In genomic region chr20:1434571-1435336, GRCh38 we compare ENCODE assay signal across 9 cellular contexts. TPM values are rescaled to one million over a fixed set of nuclear protein-coding genes. Genes with fewer than 3 reads are reported as not detected.
DNase-seq lines count a peak whose midpoint lies in the region; ATAC-seq and TF ChIP-seq lines count a peak whose summit lies in the region.
"Had no signal": no experiment of that assay in that cellular context is flagged by ENCODE, and none has a peak within 500 bp of the region (broad histone marks: within the 10 kb centered on the region; RNA-seq: fewer than 3 reads in every experiment).

No MANE protein-coding gene starts in this region.

- H3K27ac Mint-ChIP-seq in natural killer cell treated with Interleukin-12 subunit alpha and Interleukin-12 subunit beta and Interleukin-15 and Interleukin-18, amount 100 ng/mL, for 72 hours: peak overlapping the region; percentile 39 to 57

- H3K4me1 Mint-ChIP-seq in natural killer cell treated with Interleukin-12 subunit alpha and Interleukin-12 subunit beta and Interleukin-15 and Interleukin-18, amount 100 ng/mL, for 72 hours (ENCODE audit: low read depth in 2 of 2): peaks cover 19 to 23% of the 10 kb centered on the region in 2 donors

- no peak overlapping the region for H3K27ac ChIP-seq in brain microvascular endothelial cell

- peak overlapping the region; percentile 30 for H3K4me3 Mint-ChIP-seq in natural killer cell treated with Interleukin-12 subunit alpha and Interleukin-12 subunit beta and Interleukin-15 and Interleukin-18, amount 100 ng/mL, for 72 hours

- no peaks in the 10 kb centered on the region for H3K9me3 Mint-ChIP-seq in natural killer cell treated with Interleukin-12 subunit alpha and Interleukin-12 subunit beta and Interleukin-15 and Interleukin-18, amount 100 ng/mL, for 72 hours

- ATAC-seq in GM21367 (IDR thresholded peaks at IDR 0.05; ENCODE audit: unreplicated experiment): peak; percentile 86
- ATAC-seq in natural killer cell treated with Interleukin-12 subunit alpha and Interleukin-12 subunit beta and Interleukin-15 and Interleukin-18, amount 100 ng/mL, for 72 hours: peak; percentile 92 to 94

- DNase-seq in GM03348 (ENCODE audit: low spot score) (peak; percentile 59), HK-2 (ENCODE audit: unreplicated experiment) (peak; percentile 62), SW 1271 (lab: John Stamatoyannopoulos, UW) (peak; percentile 59 to 93), brain microvascular endothelial cell (peak; percentile 90), NCI-H1436 treated with DMSO at 0.1 percent for 48 hours (lab: John Stamatoyannopoulos, UW) (no peak), NCI-H1048 (lab: John Stamatoyannopoulos, UW) (no peak)
- peak; percentile 84 for DNase-seq in natural killer cell treated with Interleukin-12 subunit alpha and Interleukin-12 subunit beta and Interleukin-15 and Interleukin-18, amount 100 ng/mL, for 72 hours (ENCODE audit: low spot score)

- H3K27me3 Mint-ChIP-seq in natural killer cell treated with Interleukin-12 subunit alpha and Interleukin-12 subunit beta and Interleukin-15 and Interleukin-18, amount 100 ng/mL, for 72 hours: peaks cover 37% of the 10 kb centered on the region in 2 donors

- no peak for TF ChIP-seq CTCF in brain microvascular endothelial cell (IDR thresholded peaks at IDR 0.05; ENCODE audit: low read depth, low read length, missing control alignments)

- in situ Hi-C loops in brain microvascular endothelial cell (cut with HindIII; ENCODE audit: low pct_ligation_motif_present, low sequenced_read_pairs): loop anchor here (25.0 kb wide), 1 partner anchor 122 kb away; no protein-coding TSS in a partner anchor

- no peak overlapping the region for H3K4me3 ChIP-seq in brain microvascular endothelial cell (ENCODE audit: low read depth, low read length)

- peaks cover 6% of the 10 kb centered on the region for H3K36me3 Mint-ChIP-seq in natural killer cell treated with Interleukin-12 subunit alpha and Interleukin-12 subunit beta and Interleukin-15 and Interleukin-18, amount 100 ng/mL, for 72 hours

- H3K27me3 ChIP-seq in brain microvascular endothelial cell (replicated peaks): no peaks in the 10 kb centered on the region

- H3K36me3 ChIP-seq in brain microvascular endothelial cell (replicated peaks): no peaks in the 10 kb centered on the region

RNA-seq across cellular contexts. Expression of gene NSFL1C, which starts 31.9 kb away (rescaled TPM):
- total RNA-seq in natural killer cell treated with Interleukin-12 subunit alpha and Interleukin-12 subunit beta and Interleukin-15 and Interleukin-18, amount 100 ng/mL, for 72 hours: 10 to 100 TPM; 73.6 to 99.9 TPM

RNA-seq across cellular contexts. Expression of gene FKBP1A, which starts 41.9 kb away (rescaled TPM):
- 100 to 1,000 TPM; 167 to 229 TPM for total RNA-seq in natural killer cell treated with Interleukin-12 subunit alpha and Interleukin-12 subunit beta and Interleukin-15 and Interleukin-18, amount 100 ng/mL, for 72 hours

RNA-seq across cellular contexts. Expression of gene SIRPB2, which starts 56.5 kb away (rescaled TPM):
- not detected for total RNA-seq in natural killer cell treated with Interleukin-12 subunit alpha and Interleukin-12 subunit beta and Interleukin-15 and Interleukin-18, amount 100 ng/mL, for 72 hours
- total RNA-seq: activated CD8-positive, alpha-beta memory T cell treated with anti-CD3 and anti-CD28 coated beads for 36 hours had no signal

Comparison
In these comparisons a context has a peak if more than half of its experiments do, and no peak if none do; other contexts are left out.
1. DNase-seq: peak in GM03348 (single experiment), HK-2 (single experiment), SW 1271 (2 of 2), brain microvascular endothelial cell (single experiment) and natural killer cell treated with Interleukin-12 subunit alpha and Interleukin-12 subunit beta and Interleukin-15 and Interleukin-18, amount 100 ng/mL, for 72 hours (single experiment); none in NCI-H1436 treated with DMSO at 0.1 percent for 48 hours (single experiment) and NCI-H1048 (single experiment).